ENCODE assay signal across 11 cellular contexts in the genomic region with DNA sequence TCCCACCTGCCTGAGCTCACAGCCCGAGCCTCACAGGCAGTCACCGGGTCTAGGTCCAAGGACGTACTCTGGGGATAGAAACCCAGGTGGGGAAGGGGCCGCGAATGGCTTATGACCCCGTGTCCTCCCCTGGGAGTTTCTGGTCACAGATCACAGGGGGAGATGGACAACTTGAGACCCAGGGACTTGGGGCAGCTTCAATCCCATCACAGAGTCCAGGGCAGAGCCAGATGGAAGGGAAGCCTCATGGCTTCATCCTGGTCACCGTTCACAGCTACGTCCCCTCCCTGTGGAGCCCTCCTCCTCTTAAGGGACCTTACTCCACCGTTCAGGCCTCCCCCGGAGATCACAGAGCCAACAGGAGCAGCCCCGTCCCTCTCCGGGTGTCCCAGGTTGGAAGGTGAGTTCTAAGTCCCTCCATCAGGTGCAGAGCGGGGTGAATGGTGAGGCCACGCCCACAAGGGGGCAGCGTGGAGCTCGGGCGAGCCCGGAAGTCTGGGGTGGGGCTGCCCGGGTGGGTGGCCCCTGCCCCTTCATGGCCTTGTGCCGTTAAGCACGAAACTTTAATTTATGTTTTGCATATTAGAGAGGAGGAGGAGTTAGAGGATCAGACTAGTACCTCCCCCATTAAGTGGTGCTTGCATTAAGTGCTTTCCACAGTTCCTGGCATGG. TPM values are rescaled to one million over a fixed set of nuclear protein-coding genes. Genes with fewer than 3 reads are reported as not detected.
DNase-seq lines count a peak whose midpoint lies in the region; ATAC-seq, FAIRE-seq and TF ChIP-seq lines count a peak whose summit lies in the region.
"Not testable (repeated sequence)": the region's sequence is repeated elsewhere in the genome, so short reads cannot be mapped to it uniquely, and the experiment has no call there.
"Had no signal": no experiment of that assay in that cellular context is flagged by ENCODE, and none has a peak within 500 bp of the region (broad histone marks: within the 10 kb centered on the region; RNA-seq: fewer than 3 reads in every experiment).

No MANE protein-coding gene starts in this region.

- H3K9me2 ChIP-seq in OCI-LY1 (ENCODE audit: low read depth, low read length): not testable (repeated sequence)

- not testable (repeated sequence) for H3K27me3 ChIP-seq in OCI-LY1 (ENCODE audit: insufficient read depth, low read length); right cardiac atrium (ENCODE audit: control insufficient read depth, insufficient read depth)

- not testable (repeated sequence) for H3K36me3 Mint-ChIP-seq in stimulated activated effector memory CD8-positive, alpha-beta T cell treated with anti-CD3 and anti-CD28 coated beads, Interleukin-12 subunit alpha, Interleukin-12 subunit beta, amount 100 ng/mL, for 72 hours

- not testable (repeated sequence) for H3K4me3 Mint-ChIP-seq in stimulated activated effector memory CD8-positive, alpha-beta T cell treated with anti-CD3 and anti-CD28 coated beads, Interleukin-12 subunit alpha, Interleukin-12 subunit beta, amount 100 ng/mL, for 72 hours

- H3K4me1 ChIP-seq in OCI-LY1 (ENCODE audit: insufficient read depth, low read length, severe bottlenecking); right cardiac atrium (ENCODE audit: control insufficient read depth, insufficient read depth, low read length): not testable (repeated sequence)

- not testable (repeated sequence) for H4K20me1 ChIP-seq in OCI-LY1 (ENCODE audit: insufficient read depth, low read length)

- H3K9me3 ChIP-seq in OCI-LY1 (ENCODE audit: low read length); right cardiac atrium (ENCODE audit: control insufficient read depth, low read length): not testable (repeated sequence)

- H3K4me3 ChIP-seq in OCI-LY1 (ENCODE audit: low read depth, low read length, poor library complexity, severe bottlenecking); right cardiac atrium (ENCODE audit: low read length): not testable (repeated sequence)

- H3K27ac ChIP-seq in OCI-LY1 (ENCODE audit: low read depth, low read length, poor library complexity, severe bottlenecking); right cardiac atrium (ENCODE audit: low read length): not testable (repeated sequence)

- not testable (repeated sequence) for H3K9me3 Mint-ChIP-seq in stimulated activated effector memory CD8-positive, alpha-beta T cell treated with anti-CD3 and anti-CD28 coated beads, Interleukin-12 subunit alpha, Interleukin-12 subunit beta, amount 100 ng/mL, for 72 hours

- peaks cover 37% of the 10 kb centered on the region for H3K4me1 Mint-ChIP-seq in stimulated activated effector memory CD8-positive, alpha-beta T cell treated with anti-CD3 and anti-CD28 coated beads, Interleukin-12 subunit alpha, Interleukin-12 subunit beta, amount 100 ng/mL, for 72 hours

- H3K36me3 ChIP-seq in OCI-LY1 (ENCODE audit: insufficient read depth, low read length): not testable (repeated sequence)

- DNase-seq in activated CD4-positive, alpha-beta T cell treated with anti-CD3 and anti-CD28 coated beads, Interleukin-2, amount 50 U/mL, for 24 hours (ENCODE audit: low read depth in 1 of 2, low spot score in 1 of 2): peak; percentile 38 to 58
- DNase-seq in activated naive CD4-positive, alpha-beta T cell treated with Interleukin-2 at 50 U/mL for 16 hours: peak; percentile 72
- DNase-seq in right cardiac atrium: not testable (repeated sequence)
- DNase-seq in stimulated activated CD4-positive, alpha-beta T cell treated with anti-CD3 and anti-CD28 coated beads, Interleukin-1b, Interleukin-23, amount 100 ng/mL, for 1 hour (ENCODE audit: low read depth in 2 of 2): peak; percentile 40 to 58
- DNase-seq in stimulated activated effector memory CD8-positive, alpha-beta T cell treated with anti-CD3 and anti-CD28 coated beads, Interleukin-12 subunit alpha, Interleukin-12 subunit beta, amount 100 ng/mL, for 72 hours (ENCODE audit: low spot score in 2 of 2): peak; percentile 70 to 77

- H3K4me2 ChIP-seq in OCI-LY1 (ENCODE audit: low read length): not testable (repeated sequence)

- H2AFZ ChIP-seq in OCI-LY1 (ENCODE audit: low read length): not testable (repeated sequence)

- whole genome bisulfite sequencing in right cardiac atrium: 24% methylated on average over 15 of the region's 21 CpGs

- intact Hi-C loops in right cardiac atrium (cut with DNase I): not testable (repeated sequence)

- FAIRE-seq in G401.6 (lab: Jason Lieb, UNC): peak; percentile 47

- H3K9ac ChIP-seq in OCI-LY1 (ENCODE audit: low read length): not testable (repeated sequence)

- H3K27ac Mint-ChIP-seq in stimulated activated effector memory CD8-positive, alpha-beta T cell treated with anti-CD3 and anti-CD28 coated beads, Interleukin-12 subunit alpha, Interleukin-12 subunit beta, amount 100 ng/mL, for 72 hours: not testable (repeated sequence)

- not testable (repeated sequence) for H3K79me2 ChIP-seq in OCI-LY1 (ENCODE audit: insufficient read depth, low read length)

- peak; percentile 65 for ATAC-seq in GM21619 (IDR thresholded peaks at IDR 0.05; ENCODE audit: unreplicated experiment)
- peak; percentile 37 to 62 for ATAC-seq in right cardiac atrium
- ATAC-seq in stimulated activated effector memory CD8-positive, alpha-beta T cell treated with anti-CD3 and anti-CD28 coated beads, Interleukin-12 subunit alpha, Interleukin-12 subunit beta, amount 100 ng/mL, for 72 hours: peak; percentile 88

- peak; percentile 11; the same call in 1 of the 2 replicates for TF ChIP-seq CTCF in OCI-LY1 (IDR thresholded peaks at IDR 0.05; ENCODE audit: low read length)

- H3F3A ChIP-seq in OCI-LY1 (ENCODE audit: insufficient read depth, low read length): not testable (repeated sequence)

RNA-seq across cellular contexts. Expression of a gene that starts 5.4 kb away (rescaled TPM):
- 1 to 10 TPM; 6.8 to 9.1 (median 8.1) TPM for total RNA-seq in right cardiac atrium
- polyA plus RNA-seq in right cardiac atrium: 2.9 TPM
- total RNA-seq: NCI-H460 had no signal
- polyA plus RNA-seq: BJ had no signal

RNA-seq across cellular contexts. Expression of a gene that starts 20.3 kb away (rescaled TPM):
- not detected for total RNA-seq in right cardiac atrium
- polyA plus RNA-seq in right cardiac atrium: not detected
- total RNA-seq: NCI-H460 had no signal
- polyA plus RNA-seq: BJ had no signal

RNA-seq across cellular contexts. Expression of a gene that starts 46.3 kb away (rescaled TPM):
- total RNA-seq in right cardiac atrium: 1 to 10 TPM; 1.7 to 2.7 (median 2.2) TPM
- 0.61 TPM for polyA plus RNA-seq in right cardiac atrium
- total RNA-seq: cerebellum, NCI-H460 had no signal
- polyA plus RNA-seq: BJ had no signal

RNA-seq across cellular contexts. Expression of a gene that starts 56.0 kb away (rescaled TPM):
- total RNA-seq in right cardiac atrium: 1 to 10 TPM; 2.4 to 3.0 (median 2.9) TPM
- 3.6 TPM for polyA plus RNA-seq in right cardiac atrium
- total RNA-seq: NCI-H460 had no signal
- polyA plus RNA-seq: BJ had no signal
